8 cellular contexts compared by ENCODE assay signal in the genomic region with DNA sequence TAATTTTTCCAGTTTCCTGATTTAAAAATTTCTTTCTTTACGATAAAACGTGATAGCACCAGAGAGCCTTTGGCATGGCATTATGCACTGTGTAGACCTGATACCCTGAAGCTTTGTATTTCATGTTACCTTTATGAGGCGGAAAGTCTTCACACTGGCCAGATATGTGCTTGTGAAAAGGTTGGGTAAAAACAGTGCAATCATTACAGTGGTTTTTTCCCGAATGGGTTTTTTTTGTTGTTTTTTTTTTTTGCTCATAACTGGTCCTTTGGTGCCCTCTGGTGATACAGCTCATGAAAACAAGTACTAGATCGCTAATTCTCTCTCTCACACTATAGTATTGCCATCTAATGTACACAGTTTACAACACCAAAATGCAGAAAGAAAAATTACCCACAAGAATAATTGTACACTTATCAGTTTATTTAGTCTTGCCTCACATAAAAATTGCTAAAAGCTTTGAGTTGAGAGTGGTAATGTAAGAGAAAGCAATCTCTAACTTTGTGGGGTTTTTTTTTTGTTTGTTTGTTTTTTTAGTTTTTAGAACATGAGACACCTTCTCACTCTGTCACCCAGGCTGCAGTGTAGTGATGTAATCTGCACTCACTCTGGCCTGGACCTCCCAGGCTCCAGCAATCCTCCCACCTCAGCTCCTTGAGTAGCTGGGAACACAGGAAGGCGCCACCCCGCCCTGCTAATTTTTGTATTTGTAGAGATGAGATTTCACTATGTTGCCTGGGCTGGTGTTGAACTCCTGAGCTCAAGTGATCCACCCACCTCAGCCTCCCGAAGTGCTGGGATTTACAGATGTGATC. TPM values are rescaled to one million over a fixed set of nuclear protein-coding genes. Genes with fewer than 3 reads are reported as not detected.
DNase-seq lines count a peak whose midpoint lies in the region; ATAC-seq and TF ChIP-seq lines count a peak whose summit lies in the region.

No MANE protein-coding gene starts in this region.

- peak; percentile 27 for DNase-seq in Daoy (ENCODE audit: low read depth)
- DNase-seq in GM20000 (ENCODE audit: low spot score): peak; percentile 28
- no peak for DNase-seq in WTC11 (ENCODE audit: low spot score)
- DNase-seq in left cardiac atrium: no peak
- DNase-seq in gastrocnemius medialis: no peak
- no peak for DNase-seq in HPDE6-E6E7 (ENCODE audit: extremely low spot score)

- TF ChIP-seq CTCF in GM20000 (IDR thresholded peaks at IDR 0.05; ENCODE audit: extremely low read depth, missing control alignments) (no peak), LNCAP (IDR thresholded peaks at IDR 0.05) (peak; percentile 55), WTC11 (IDR thresholded peaks at IDR 0.05) (peak; percentile 51), gastrocnemius medialis (IDR thresholded peaks at IDR 0.05 in 4 of 5, conservative IDR thresholded peaks at IDR 0.05 in 1 of 5) (peak; percentile 19 to 58 (median 42))

- H3K4me3 ChIP-seq in gastrocnemius medialis: peak overlapping the region in 3 of 4 donors; percentile 22 to 44 (median 26)

- intact Hi-C loops in left cardiac atrium (cut with DNase I): loop anchor here (2.0 to 10.0 kb wide), 4 partner anchors 190 to 394 kb away; no protein-coding TSS in a partner anchor
- intact Hi-C loops in gastrocnemius medialis (cut with DNase I; ENCODE audit: low total_unique reads): loop anchor here (1.0 to 10.0 kb wide), 3 partner anchors 191 to 386 kb away; no protein-coding TSS in a partner anchor

- no peak overlapping the region for H3K4me3 Mint-ChIP-seq in WTC11

- H3K4me1 Mint-ChIP-seq in WTC11: peaks cover 11% of the 10 kb centered on the region

- TF ChIP-seq POLR2A in gastrocnemius medialis (IDR thresholded peaks at IDR 0.05): no peak

- POLR2A ChIA-PET in WTC11 (lab: Charles Lee): interaction anchor here (0.6 to 1.0 kb wide), 2 partner anchors 124 to 322 kb away, joined by 3 read pairs; no protein-coding TSS in a partner anchor

- no peaks in the 10 kb centered on the region for H3K9me3 ChIP-seq in gastrocnemius medialis

- no peaks in the 10 kb centered on the region for H3K27me3 ChIP-seq in gastrocnemius medialis

- H3K27ac ChIP-seq in gastrocnemius medialis: no peak overlapping the region

- no peak overlapping the region for H3K27ac Mint-ChIP-seq in WTC11

- H3K4me1 ChIP-seq in gastrocnemius medialis: peaks cover 0 to 4% of the 10 kb centered on the region in 2 donors

- peaks cover 30% of the 10 kb centered on the region for H3K9me3 Mint-ChIP-seq in WTC11

- no peaks in the 10 kb centered on the region; the same call in 1 of the 2 replicates for H3K27me3 Mint-ChIP-seq in WTC11 (ENCODE audit: low read depth)

- ATAC-seq in WTC11 (peak; percentile 72), left cardiac atrium (peak; percentile 53 to 68), gastrocnemius medialis (peak; percentile 27 to 33), HG03135 (IDR thresholded peaks at IDR 0.05; ENCODE audit: unreplicated experiment) (no peak)

- in situ Hi-C loops in gastrocnemius medialis (cut with MboI; ENCODE audit: low sequenced_read_pairs in 4 of 4): loop anchor here in 3 of 4 donors (25.0 kb wide), 3 partner anchors 204 to 404 kb away; no protein-coding TSS in a partner anchor

- peaks cover 24% of the 10 kb centered on the region for H3K36me3 Mint-ChIP-seq in WTC11

- H3K36me3 ChIP-seq in gastrocnemius medialis: no peaks in the 10 kb centered on the region

- CTCF ChIA-PET in WTC11 (lab: Charles Lee): interaction anchor here (0.6 to 2.1 kb wide), 11 partner anchors 9 to 444 kb away, joined by 3 to 18 read pairs (median 4); no protein-coding TSS in a partner anchor

TF ChIP-seq in WTC11, 78 proteins besides CTCF, POLR2A, EP300 and RAD21:
- TF ChIP-seq ATF2 (CRISPR knock-in tag; IDR thresholded peaks at IDR 0.05; ENCODE audit: borderline replicate concordance, low read depth) (no peak), OVOL2 (CRISPR knock-in tag; IDR thresholded peaks at IDR 0.05; ENCODE audit: borderline replicate concordance) (no peak), ZNF423 (CRISPR knock-in tag; IDR thresholded peaks at IDR 0.05) (no peak), E2F4 (CRISPR knock-in tag; IDR thresholded peaks at IDR 0.05; ENCODE audit: borderline replicate concordance, low read depth) (no peak), SMAD4 (CRISPR knock-in tag; IDR thresholded peaks at IDR 0.05) (no peak)
TF ChIP-seq in WTC11: peak in this region for 0.

RNA-seq across cellular contexts. Expression of gene SPCS3, which starts 21.3 kb away (rescaled TPM):
- 54.6 and 73.1 TPM in 2 replicates for total RNA-seq in Daoy (2014; rRNA removed; shearing (Covaris generic))
- 117 to 127 TPM (median 125 TPM) in 3 replicates for total RNA-seq in WTC11 (2021)
- 100 to 1,000 TPM in 1 of 2 donors, 10 to 100 TPM in 1; 92.8 to 130 TPM for total RNA-seq in left cardiac atrium
- total RNA-seq in gastrocnemius medialis: 10 to 100 TPM; 25.7 to 37.7 (median 34.7) TPM

Comparison
In these comparisons a context has a peak if more than half of its experiments do, and no peak if none do; other contexts are left out.
1. DNase-seq: peak in Daoy (single experiment) and GM20000 (single experiment); none in WTC11 (single experiment), left cardiac atrium (single experiment), gastrocnemius medialis (0 of 2) and HPDE6-E6E7 (single experiment).